In the genomic region with DNA sequence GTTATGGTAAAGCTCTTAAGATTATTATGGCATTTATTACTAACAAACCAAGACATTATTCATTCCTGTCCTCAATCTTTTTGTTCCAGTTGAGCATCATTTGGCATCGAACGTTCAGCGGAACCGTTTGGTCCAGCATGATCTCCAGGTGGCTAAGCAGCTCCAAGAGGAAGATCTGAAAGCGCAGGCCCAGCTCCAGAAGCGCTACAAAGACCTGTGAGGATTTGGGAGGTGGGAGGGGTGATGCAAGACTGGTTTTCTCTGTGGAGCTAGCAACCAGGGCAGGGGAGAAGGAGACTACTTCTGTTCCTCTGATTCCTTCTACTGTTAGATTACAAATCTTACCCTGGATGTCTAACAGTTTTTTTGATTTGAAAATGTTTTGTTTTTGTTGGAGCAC, we compare ENCODE assay signal across 1 cellular context.
TF ChIP-seq lines count a peak whose summit lies in the region.

No MANE protein-coding gene starts in this region.

TF ChIP-seq in GM23338, 12 proteins besides CTCF, POLR2A, EP300 and RAD21 (continued from another document):
- TF ChIP-seq, protein P1, sequence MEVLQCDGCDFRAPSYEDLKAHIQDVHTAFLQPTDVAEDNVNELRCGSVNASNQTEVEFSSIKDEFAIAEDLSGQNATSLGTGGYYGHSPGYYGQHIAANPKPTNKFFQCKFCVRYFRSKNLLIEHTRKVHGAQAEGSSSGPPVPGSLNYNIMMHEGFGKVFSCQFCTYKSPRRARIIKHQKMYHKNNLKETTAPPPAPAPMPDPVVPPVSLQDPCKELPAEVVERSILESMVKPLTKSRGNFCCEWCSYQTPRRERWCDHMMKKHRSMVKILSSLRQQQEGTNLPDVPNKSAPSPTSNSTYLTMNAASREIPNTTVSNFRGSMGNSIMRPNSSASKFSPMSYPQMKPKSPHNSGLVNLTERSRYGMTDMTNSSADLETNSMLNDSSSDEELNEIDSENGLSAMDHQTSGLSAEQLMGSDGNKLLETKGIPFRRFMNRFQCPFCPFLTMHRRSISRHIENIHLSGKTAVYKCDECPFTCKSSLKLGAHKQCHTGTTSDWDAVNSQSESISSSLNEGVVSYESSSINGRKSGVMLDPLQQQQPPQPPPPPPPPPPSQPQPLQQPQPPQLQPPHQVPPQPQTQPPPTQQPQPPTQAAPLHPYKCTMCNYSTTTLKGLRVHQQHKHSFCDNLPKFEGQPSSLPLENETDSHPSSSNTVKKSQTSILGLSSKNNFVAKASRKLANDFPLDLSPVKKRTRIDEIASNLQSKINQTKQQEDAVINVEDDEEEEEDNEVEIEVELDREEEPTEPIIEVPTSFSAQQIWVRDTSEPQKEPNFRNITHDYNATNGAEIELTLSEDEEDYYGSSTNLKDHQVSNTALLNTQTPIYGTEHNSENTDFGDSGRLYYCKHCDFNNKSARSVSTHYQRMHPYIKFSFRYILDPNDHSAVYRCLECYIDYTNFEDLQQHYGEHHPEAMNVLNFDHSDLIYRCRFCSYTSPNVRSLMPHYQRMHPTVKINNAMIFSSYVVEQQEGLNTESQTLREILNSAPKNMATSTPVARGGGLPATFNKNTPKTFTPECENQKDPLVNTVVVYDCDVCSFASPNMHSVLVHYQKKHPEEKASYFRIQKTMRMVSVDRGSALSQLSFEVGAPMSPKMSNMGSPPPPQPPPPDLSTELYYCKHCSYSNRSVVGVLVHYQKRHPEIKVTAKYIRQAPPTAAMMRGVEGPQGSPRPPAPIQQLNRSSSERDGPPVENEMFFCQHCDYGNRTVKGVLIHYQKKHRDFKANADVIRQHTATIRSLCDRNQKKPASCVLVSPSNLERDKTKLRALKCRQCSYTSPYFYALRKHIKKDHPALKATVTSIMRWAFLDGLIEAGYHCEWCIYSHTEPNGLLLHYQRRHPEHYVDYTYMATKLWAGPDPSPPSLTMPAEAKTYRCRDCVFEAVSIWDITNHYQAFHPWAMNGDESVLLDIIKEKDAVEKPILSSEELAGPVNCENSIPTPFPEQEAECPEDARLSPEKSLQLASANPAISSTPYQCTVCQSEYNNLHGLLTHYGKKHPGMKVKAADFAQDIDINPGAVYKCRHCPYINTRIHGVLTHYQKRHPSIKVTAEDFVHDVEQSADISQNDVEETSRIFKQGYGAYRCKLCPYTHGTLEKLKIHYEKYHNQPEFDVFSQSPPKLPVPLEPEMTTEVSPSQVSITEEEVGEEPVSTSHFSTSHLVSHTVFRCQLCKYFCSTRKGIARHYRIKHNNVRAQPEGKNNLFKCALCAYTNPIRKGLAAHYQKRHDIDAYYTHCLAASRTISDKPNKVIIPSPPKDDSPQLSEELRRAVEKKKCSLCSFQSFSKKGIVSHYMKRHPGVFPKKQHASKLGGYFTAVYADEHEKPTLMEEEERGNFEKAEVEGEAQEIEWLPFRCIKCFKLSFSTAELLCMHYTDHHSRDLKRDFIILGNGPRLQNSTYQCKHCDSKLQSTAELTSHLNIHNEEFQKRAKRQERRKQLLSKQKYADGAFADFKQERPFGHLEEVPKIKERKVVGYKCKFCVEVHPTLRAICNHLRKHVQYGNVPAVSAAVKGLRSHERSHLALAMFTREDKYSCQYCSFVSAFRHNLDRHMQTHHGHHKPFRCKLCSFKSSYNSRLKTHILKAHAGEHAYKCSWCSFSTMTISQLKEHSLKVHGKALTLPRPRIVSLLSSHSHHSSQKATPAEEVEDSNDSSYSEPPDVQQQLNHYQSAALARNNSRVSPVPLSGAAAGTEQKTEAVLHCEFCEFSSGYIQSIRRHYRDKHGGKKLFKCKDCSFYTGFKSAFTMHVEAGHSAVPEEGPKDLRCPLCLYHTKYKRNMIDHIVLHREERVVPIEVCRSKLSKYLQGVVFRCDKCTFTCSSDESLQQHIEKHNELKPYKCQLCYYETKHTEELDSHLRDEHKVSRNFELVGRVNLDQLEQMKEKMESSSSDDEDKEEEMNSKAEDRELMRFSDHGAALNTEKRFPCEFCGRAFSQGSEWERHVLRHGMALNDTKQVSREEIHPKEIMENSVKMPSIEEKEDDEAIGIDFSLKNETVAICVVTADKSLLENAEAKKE (CRISPR knock-in tag; IDR thresholded peaks at IDR 0.05) = no peak
- TF ChIP-seq JUNB (IDR thresholded peaks at IDR 0.05; ENCODE audit: unreplicated experiment) (no peak), STAT1 (IDR thresholded peaks at IDR 0.05; ENCODE audit: unreplicated experiment) (no peak), NANOG (IDR thresholded peaks at IDR 0.05; ENCODE audit: borderline replicate concordance) (no peak), EZH2 (IDR thresholded peaks at IDR 0.05; ENCODE audit: low read depth, unreplicated experiment) (no peak), CREB1 (CRISPR knock-in tag; IDR thresholded peaks at IDR 0.05; ENCODE audit: low read depth) (no peak), EZH2phosphoT487 (IDR thresholded peaks at IDR 0.05; ENCODE audit: unreplicated experiment) (no peak)
- TF ChIP-seq, protein P2, sequence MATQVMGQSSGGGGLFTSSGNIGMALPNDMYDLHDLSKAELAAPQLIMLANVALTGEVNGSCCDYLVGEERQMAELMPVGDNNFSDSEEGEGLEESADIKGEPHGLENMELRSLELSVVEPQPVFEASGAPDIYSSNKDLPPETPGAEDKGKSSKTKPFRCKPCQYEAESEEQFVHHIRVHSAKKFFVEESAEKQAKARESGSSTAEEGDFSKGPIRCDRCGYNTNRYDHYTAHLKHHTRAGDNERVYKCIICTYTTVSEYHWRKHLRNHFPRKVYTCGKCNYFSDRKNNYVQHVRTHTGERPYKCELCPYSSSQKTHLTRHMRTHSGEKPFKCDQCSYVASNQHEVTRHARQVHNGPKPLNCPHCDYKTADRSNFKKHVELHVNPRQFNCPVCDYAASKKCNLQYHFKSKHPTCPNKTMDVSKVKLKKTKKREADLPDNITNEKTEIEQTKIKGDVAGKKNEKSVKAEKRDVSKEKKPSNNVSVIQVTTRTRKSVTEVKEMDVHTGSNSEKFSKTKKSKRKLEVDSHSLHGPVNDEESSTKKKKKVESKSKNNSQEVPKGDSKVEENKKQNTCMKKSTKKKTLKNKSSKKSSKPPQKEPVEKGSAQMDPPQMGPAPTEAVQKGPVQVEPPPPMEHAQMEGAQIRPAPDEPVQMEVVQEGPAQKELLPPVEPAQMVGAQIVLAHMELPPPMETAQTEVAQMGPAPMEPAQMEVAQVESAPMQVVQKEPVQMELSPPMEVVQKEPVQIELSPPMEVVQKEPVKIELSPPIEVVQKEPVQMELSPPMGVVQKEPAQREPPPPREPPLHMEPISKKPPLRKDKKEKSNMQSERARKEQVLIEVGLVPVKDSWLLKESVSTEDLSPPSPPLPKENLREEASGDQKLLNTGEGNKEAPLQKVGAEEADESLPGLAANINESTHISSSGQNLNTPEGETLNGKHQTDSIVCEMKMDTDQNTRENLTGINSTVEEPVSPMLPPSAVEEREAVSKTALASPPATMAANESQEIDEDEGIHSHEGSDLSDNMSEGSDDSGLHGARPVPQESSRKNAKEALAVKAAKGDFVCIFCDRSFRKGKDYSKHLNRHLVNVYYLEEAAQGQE (IDR thresholded peaks at IDR 0.05; ENCODE audit: unreplicated experiment) = no peak
